15 cellular contexts compared by ENCODE assay signal in genomic region chr18:42611134-42611533, GRCh38.
"Had no signal": no experiment of that assay in that cellular context is flagged by ENCODE, and none has a peak within 500 bp of the region (broad histone marks: within the 10 kb centered on the region; RNA-seq: fewer than 3 reads in every experiment).

No MANE protein-coding gene starts in this region.

- H3K27ac Mint-ChIP-seq: naive thymus-derived CD4-positive, alpha-beta T cell; nephron progenitor cell; stimulated activated memory B cell treated with anti-CD40 and anti-IgM and Interleukin-4, amounts not matched to agents 10 μg/mL and 1 μg/mL and 100 μg/mL, for 72 hours; stimulated activated naive CD8-positive, alpha-beta T cell treated with anti-CD3 and anti-CD28 coated beads, Interleukin-15, Interleukin-2, amounts not matched to agents 100 ng/mL and 50 ng/mL, for 24 hours had no signal

- H3K4me3 ChIP-seq: heart left ventricle, psoas muscle, right lobe of liver, tibial artery, upper lobe of right lung, vagina had no signal

- H3K4me1 ChIP-seq: psoas muscle, right lobe of liver, tibial artery, upper lobe of right lung, vagina had no signal

- H3K9me3 Mint-ChIP-seq: nephron progenitor cell; stimulated activated memory B cell treated with anti-CD40 and anti-IgM and Interleukin-4, amounts not matched to agents 10 μg/mL and 1 μg/mL and 100 μg/mL, for 72 hours; stimulated activated naive CD8-positive, alpha-beta T cell treated with anti-CD3 and anti-CD28 coated beads, Interleukin-15, Interleukin-2, amounts not matched to agents 100 ng/mL and 50 ng/mL, for 24 hours had no signal

- H3K4me1 Mint-ChIP-seq: naive thymus-derived CD4-positive, alpha-beta T cell; stimulated activated memory B cell treated with anti-CD40 and anti-IgM and Interleukin-4, amounts not matched to agents 10 μg/mL and 1 μg/mL and 100 μg/mL, for 72 hours had no signal

- H3K27me3 Mint-ChIP-seq: naive thymus-derived CD4-positive, alpha-beta T cell; stimulated activated memory B cell treated with anti-CD40 and anti-IgM and Interleukin-4, amounts not matched to agents 10 μg/mL and 1 μg/mL and 100 μg/mL, for 72 hours; stimulated activated naive CD8-positive, alpha-beta T cell treated with anti-CD3 and anti-CD28 coated beads, Interleukin-15, Interleukin-2, amounts not matched to agents 100 ng/mL and 50 ng/mL, for 24 hours had no signal

- H3K27ac ChIP-seq: heart left ventricle, psoas muscle, right lobe of liver, tibial artery, upper lobe of right lung, vagina had no signal

- H3K9me3 ChIP-seq: heart left ventricle, psoas muscle, right lobe of liver, tibial artery, upper lobe of right lung, vagina had no signal

- H3K4me3 Mint-ChIP-seq: naive thymus-derived CD4-positive, alpha-beta T cell; nephron progenitor cell; stimulated activated memory B cell treated with anti-CD40 and anti-IgM and Interleukin-4, amounts not matched to agents 10 μg/mL and 1 μg/mL and 100 μg/mL, for 72 hours; stimulated activated naive CD8-positive, alpha-beta T cell treated with anti-CD3 and anti-CD28 coated beads, Interleukin-15, Interleukin-2, amounts not matched to agents 100 ng/mL and 50 ng/mL, for 24 hours had no signal

- H3K36me3 ChIP-seq: heart left ventricle, right lobe of liver, tibial artery, upper lobe of right lung, vagina had no signal

- H3K36me3 Mint-ChIP-seq: naive thymus-derived CD4-positive, alpha-beta T cell; stimulated activated memory B cell treated with anti-CD40 and anti-IgM and Interleukin-4, amounts not matched to agents 10 μg/mL and 1 μg/mL and 100 μg/mL, for 72 hours had no signal

- DNase-seq: effector CD4-positive, alpha-beta T cell; heart left ventricle; hippocampal formation; naive thymus-derived CD4-positive, alpha-beta T cell; nephron progenitor cell; psoas muscle; retina; right lobe of liver; stimulated activated CD4-positive, alpha-beta T cell treated with anti-CD3 and anti-CD28 coated beads, Interleukin-4, amount 100 ng/mL, for 1 hour; tibial artery; upper lobe of right lung had no signal

- H3K27me3 ChIP-seq: heart left ventricle, right lobe of liver, tibial artery, upper lobe of right lung, vagina had no signal

- ATAC-seq: esophagus mucosa; heart left ventricle; naive thymus-derived CD4-positive, alpha-beta T cell; psoas muscle; right lobe of liver; stimulated activated memory B cell treated with anti-CD40 and anti-IgM and Interleukin-4, amounts not matched to agents 10 μg/mL and 1 μg/mL and 100 μg/mL, for 72 hours; upper lobe of right lung had no signal
